In the genomic region with DNA sequence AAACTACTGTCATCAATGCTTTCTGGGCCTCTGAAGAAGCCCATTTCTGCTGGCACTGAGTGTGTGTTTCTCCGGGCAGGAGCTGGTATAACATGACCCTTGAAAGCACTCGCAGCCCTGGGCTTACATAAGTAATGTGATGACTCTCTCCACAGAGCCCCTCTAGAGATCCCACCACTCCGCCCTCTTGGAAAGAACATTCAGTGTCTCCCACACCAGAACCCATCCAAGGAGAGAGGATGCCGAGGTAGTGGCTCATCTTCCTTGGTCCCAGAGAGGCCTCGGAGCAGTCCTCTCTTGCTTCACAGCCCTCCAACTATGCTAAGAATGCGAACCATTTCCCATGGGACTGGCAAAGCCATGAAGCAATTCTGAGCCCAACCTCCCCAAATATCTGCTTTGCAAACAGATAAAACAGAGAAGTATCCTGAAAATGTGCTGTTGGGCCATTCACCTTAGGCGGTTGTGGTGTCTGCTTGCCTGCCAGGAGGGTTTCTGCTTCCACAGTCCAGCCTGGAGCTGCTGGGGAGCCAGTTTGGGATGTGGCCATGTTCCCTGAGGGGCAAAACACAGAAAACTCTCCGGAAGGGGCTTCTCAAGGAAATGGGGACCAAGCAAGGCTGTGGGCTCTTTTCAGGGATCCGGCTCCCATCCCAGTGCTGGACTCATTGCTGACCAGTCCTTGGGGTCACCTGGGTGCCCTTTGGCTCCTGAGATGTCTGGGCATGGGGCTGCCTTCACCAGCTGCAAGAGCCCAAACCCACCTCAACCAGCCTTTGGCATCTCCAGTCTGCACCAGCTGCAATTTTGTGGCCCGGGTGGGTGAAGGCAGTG, we compare ENCODE assay signal across 9 cellular contexts. TPM values are rescaled to one million over a fixed set of nuclear protein-coding genes. Genes with fewer than 3 reads are reported as not detected.
DNase-seq lines count a peak whose midpoint lies in the region; ATAC-seq, FAIRE-seq and TF ChIP-seq lines count a peak whose summit lies in the region.
"Had no signal": no experiment of that assay in that cellular context is flagged by ENCODE, and none has a peak within 500 bp of the region (broad histone marks: within the 10 kb centered on the region; RNA-seq: fewer than 3 reads in every experiment).

No MANE protein-coding gene starts in this region.

- H3K4me1 ChIP-seq in IMR-90 (ENCODE audit: control insufficient read depth, insufficient read depth, low read length) (peaks cover 45% of the 10 kb centered on the region), HepG2 (ENCODE audit: insufficient read depth, low read length) (peaks cover 77% of the 10 kb centered on the region)

- H3K36me3 ChIP-seq in IMR-90 (ENCODE audit: control insufficient read depth, insufficient read depth, low read length), result no peaks in the 10 kb centered on the region
- H3K36me3 ChIP-seq in HepG2 (replicated peaks in 1 of 2; ENCODE audit: control insufficient read depth in 1 of 2, insufficient read depth in 2 of 2, low read length in 2 of 2), result no peaks in the 10 kb centered on the region

- peak overlapping the region; percentile 94 for H3K56ac ChIP-seq in IMR-90 (ENCODE audit: extremely low read depth, insufficient read depth, low read length)

- H3K18ac ChIP-seq in IMR-90 (ENCODE audit: low read depth, low read length), result peak overlapping the region; percentile 94

- H4K91ac ChIP-seq in IMR-90 (ENCODE audit: insufficient read depth, low read depth, low read length), result peak overlapping the region; percentile 99

- H2AK9ac ChIP-seq in IMR-90 (replicated peaks; ENCODE audit: low read depth, low read length, poor library complexity), result peak overlapping the region; percentile 95

- peak overlapping the region; percentile 94 for H3K23ac ChIP-seq in IMR-90 (ENCODE audit: low read depth, low read length)

- no peak; the same call in 1 of the 2 replicates for TF ChIP-seq RAD21 in IMR-90 (IDR thresholded peaks at IDR 0.05; ENCODE audit: low read length)
- TF ChIP-seq RAD21 in HepG2 (CRISPR knock-in tag; IDR thresholded peaks at IDR 0.05), result no peak

- ATAC-seq in IMR-90 (ENCODE audit: low read depth) (peak; percentile 64), HepG2 (peak; percentile 95), GM21619 (IDR thresholded peaks at IDR 0.05; ENCODE audit: unreplicated experiment) (no peak), GM18520 (IDR thresholded peaks at IDR 0.05; ENCODE audit: unreplicated experiment) (no peak), HG02588 (IDR thresholded peaks at IDR 0.05; ENCODE audit: unreplicated experiment) (no peak)
- ATAC-seq: left colon had no signal

- TF ChIP-seq EP300 in HepG2 (IDR thresholded peaks at IDR 0.05; ENCODE audit: low read depth in 2 of 2, low read length in 2 of 2) (peak in 1 of 2 experiments; percentile 77; a peak in 1 of 4 replicates), HepG2 (CRISPR knock-in tag; IDR thresholded peaks at IDR 0.05; ENCODE audit: borderline replicate concordance) (peak; percentile 66; the same call in 1 of the 2 replicates)

- TF ChIP-seq CTCF in IMR-90 (conservative IDR thresholded peaks at IDR 0.05; ENCODE audit: low read depth, low read length), result no peak
- no peak for TF ChIP-seq CTCF in HepG2 (CRISPR knock-in tag; IDR thresholded peaks at IDR 0.05)

- peaks cover 34% of the 10 kb centered on the region for H3K9me1 ChIP-seq in IMR-90 (ENCODE audit: insufficient read depth, low read length)

- peak overlapping the region; percentile 67 for H2AFZ ChIP-seq in IMR-90 (replicated peaks; ENCODE audit: low read length, poor library complexity)
- no peak overlapping the region for H2AFZ ChIP-seq in HepG2 (ENCODE audit: low read length)

- POLR2A ChIA-PET in IMR-90 (lab: Charles Lee; ENCODE audit: unreplicated experiment) (no interaction called here), HepG2 (lab: Yijun Ruan, JAX) (interaction anchor here (2.1 to 2.4 kb wide), 2 partner anchors 13 to 48 kb away, joined by 15 to 16 read pairs; partner anchors contain the start of gene AMOTL2)

- peak overlapping the region; percentile 93; the same call in 2 of the 3 replicates for H2BK15ac ChIP-seq in IMR-90 (ENCODE audit: low read depth, low read length)

- H2BK120ac ChIP-seq in IMR-90 (ENCODE audit: low read depth, low read length), result peak overlapping the region; percentile 99

- BruUV-seq in IMR-90 (replicated peaks; lab: Mats Ljungman, UMichigan), result no TSS peak
- no TSS peak for BruUV-seq in HepG2 (replicated peaks; lab: Mats Ljungman, UMichigan)

- DNase-seq in IMR-90 (peak; percentile 97), dedifferentiated amniotic fluid mesenchymal stem cell (ENCODE audit: extremely low spot score) (peak; percentile 96), HepG2 (ENCODE audit: low spot score) (peak; percentile 90), ureter (ENCODE audit: low spot score) (peak; percentile 65)
- DNase-seq: left colon had no signal

- H4K5ac ChIP-seq in IMR-90 (ENCODE audit: low read depth, low read length), result peak overlapping the region; percentile 76

- 8% methylated on average over 4 of the region's 10 CpGs; no CpG with 5 or more reads in 1 of the 2 experiments for WGBS in IMR-90 (ENCODE audit: extremely low coverage in 2 of 2, insufficient read length in 1 of 2), 2 experiments
- 22% methylated on average over 5 of the region's 10 CpGs for WGBS in HepG2 (ENCODE audit: low lambda C conversion rate)

- peak overlapping the region; percentile 96 for H3K4ac ChIP-seq in IMR-90 (ENCODE audit: low read depth, low read length)

- peak overlapping the region; percentile 30 for H3K4me2 ChIP-seq in IMR-90 (ENCODE audit: low read depth, low read length)
- H3K4me2 ChIP-seq in HepG2 (ENCODE audit: low read depth, low read length), result peak overlapping the region; percentile 46

- CTCF ChIA-PET in IMR-90 (lab: Yijun Ruan, JAX), result interaction anchor here (1.9 kb wide), 1 partner anchor 32 kb away, joined by 5 read pairs; no protein-coding TSS in a partner anchor
- CTCF ChIA-PET in HepG2 (lab: Yijun Ruan, JAX; ENCODE audit: low intra/inter-chr PET ratio, low total read pairs), result no interaction called here

- no peak for TF ChIP-seq POLR2A in IMR-90 (IDR thresholded peaks at IDR 0.05; ENCODE audit: low read depth, low read length)
- TF ChIP-seq POLR2A in HepG2 (IDR thresholded peaks at IDR 0.05; ENCODE audit: insufficient read depth in 1 of 2, low read depth in 2 of 2, low read length in 2 of 2), result no peak

- no peaks in the 10 kb centered on the region for H3K79me2 ChIP-seq in HepG2 (ENCODE audit: insufficient read depth, low read length)

- peak overlapping the region; percentile 99 for H2AK5ac ChIP-seq in IMR-90 (ENCODE audit: low read depth, low read length)

- H3K79me1 ChIP-seq in IMR-90 (ENCODE audit: low read depth in 1 of 2, low read length in 2 of 2), result peaks cover 0 to 31% of the 10 kb centered on the region in 2 experiments; a peak in 2 of 4 replicates

- peak overlapping the region; percentile 48 for H3K9ac ChIP-seq in IMR-90 (ENCODE audit: low read depth, low read length)
- no peak overlapping the region for H3K9ac ChIP-seq in HepG2 (ENCODE audit: insufficient read depth, low read depth, low read length)

- intact Hi-C loops in IMR-90 (cut with micrococcal nuclease), result loop anchor here (1.0 to 2.0 kb wide), 2 partner anchors 12 to 26 kb away; no protein-coding TSS in a partner anchor
- intact Hi-C loops in HepG2 (cut with micrococcal nuclease; ENCODE audit: unreplicated experiment), result loop anchor here (2.0 kb wide), 1 partner anchor 14 kb away; no protein-coding TSS in a partner anchor

- H3K14ac ChIP-seq in IMR-90 (replicated peaks; ENCODE audit: low read depth, low read length), result peak overlapping the region; percentile 89

- dilution Hi-C loops in IMR-90 (cut with HindIII; ENCODE audit: low sequenced_read_pairs, unreplicated experiment), result no loop called here

- H3K4me3 ChIP-seq in IMR-90 (ENCODE audit: insufficient read depth, low read depth, low read length), result no peak overlapping the region
- no peak overlapping the region for H3K4me3 ChIP-seq in HepG2 (replicated peaks in 1 of 3; ENCODE audit: insufficient read depth in 1 of 3, low read depth in 2 of 3, low read length in 3 of 3)

- no peaks in the 10 kb centered on the region for H3K27me3 ChIP-seq in IMR-90 (ENCODE audit: control insufficient read depth, insufficient read depth, low read length)
- no peaks in the 10 kb centered on the region for H3K27me3 ChIP-seq in HepG2 (ENCODE audit: control insufficient read depth in 1 of 2, insufficient read depth in 2 of 2, low read length in 2 of 2)

- peak; percentile 97 for FAIRE-seq in HepG2 (lab: Jason Lieb, UNC)

- H4K20me1 ChIP-seq in IMR-90 (ENCODE audit: insufficient read depth, low read length), result peaks cover 4% of the 10 kb centered on the region; the same call in 1 of the 2 replicates
- H4K20me1 ChIP-seq in HepG2 (ENCODE audit: insufficient read depth, low read length), result no peaks in the 10 kb centered on the region

- in situ Hi-C loops in IMR-90 (cut with MboI; ENCODE audit: low sequenced_read_pairs) (no loop called here), HepG2 (cut with HindIII; ENCODE audit: extremely low pct_ligation_motif_present, low pct_unique_long_range_greater_than_20kb) (no loop called here)

- H2BK5ac ChIP-seq in IMR-90 (ENCODE audit: low read depth, low read length, poor library complexity, severe bottlenecking), result peak overlapping the region; percentile 100

- peak overlapping the region; percentile 97 for H2BK20ac ChIP-seq in IMR-90 (ENCODE audit: low read depth, low read length)

- peak overlapping the region; percentile 91 to 93 for H4K8ac ChIP-seq in IMR-90 (ENCODE audit: low read depth in 2 of 2, low read length in 2 of 2)

- no peaks in the 10 kb centered on the region for H3K9me3 ChIP-seq in IMR-90 (ENCODE audit: control insufficient read depth, insufficient read depth, low read length)
- H3K9me3 ChIP-seq in HepG2 (ENCODE audit: low read length), result no peaks in the 10 kb centered on the region

- H3K27ac ChIP-seq in IMR-90 (ENCODE audit: insufficient read depth, low read length) (peak overlapping the region; percentile 98), HepG2 (ENCODE audit: extremely low read length, insufficient read depth, low read length) (no peak overlapping the region)

RNA-seq across cellular contexts. Expression of gene AMOTL2, which starts 47.3 kb away (rescaled TPM):
- 162 and 172 TPM in 2 replicates for total RNA-seq in IMR-90 (2012; rRNA removed)
- polyA plus RNA-seq in IMR-90 (2012; rRNA removed), result 176 and 230 TPM in 2 replicates
- polyA plus RNA-seq in IMR-90 (2012; cell fraction: cytosol; rRNA removed), result 168 and 220 TPM in 2 replicates
- polyA plus RNA-seq in IMR-90 (2012; cell fraction: nucleus; rRNA removed; ENCODE audit: low replicate concordance), result 530 and 567 TPM in 2 replicates
- total RNA-seq in HepG2 (2016; rRNA removed; fragmentation: Illumina TruSeq; extraction: Trizol), result 11.5 and 17.3 TPM in 2 replicates
- 1.3 and 1.8 TPM in 2 replicates for total RNA-seq in HepG2 (2016; cell fraction: cytosol; rRNA removed; fragmentation: Illumina TruSeq; extraction: Trizol; ENCODE audit: low read depth)
- total RNA-seq in HepG2 (2016; cell fraction: insoluble cytoplasmic fraction; rRNA removed; fragmentation: Illumina TruSeq; extraction: Trizol), result 10.0 and 18.3 TPM in 2 replicates
- 5.3 and 5.6 TPM in 2 replicates for total RNA-seq in HepG2 (2016; cell fraction: membrane; rRNA removed; fragmentation: Illumina TruSeq; extraction: Trizol)
- 25.6 and 30.4 TPM in 2 replicates for total RNA-seq in HepG2 (2016; cell fraction: nucleus; rRNA removed; fragmentation: Illumina TruSeq; extraction: Trizol)
- polyA plus RNA-seq in HepG2 (2011; rRNA removed), result 14.0 and 18.5 TPM in 2 replicates
- 7.7 and 10.7 TPM in 2 replicates for polyA plus RNA-seq in HepG2 (2011; cell fraction: cytosol; rRNA removed)
- 39.3 and 76.1 TPM in 2 replicates for polyA plus RNA-seq in HepG2 (2011; cell fraction: nucleus; rRNA removed)
- polyA plus RNA-seq in HepG2 (2012), result 5.4 and 7.4 TPM in 2 replicates
- polyA plus RNA-seq in HepG2 (2016; cell fraction: cytosol; fragmentation: Illumina TruSeq; extraction: Trizol; ENCODE audit: low read depth), result 0.38 and 0.55 TPM in 2 replicates
- polyA plus RNA-seq in HepG2 (2016; cell fraction: insoluble cytoplasmic fraction; fragmentation: Illumina TruSeq; extraction: Trizol; ENCODE audit: low read depth), result 8.6 and 12.7 TPM in 2 replicates
- polyA plus RNA-seq in HepG2 (2016; cell fraction: membrane; fragmentation: Illumina TruSeq; extraction: Trizol; ENCODE audit: low read depth), result 1.5 and 1.7 TPM in 2 replicates
- polyA plus RNA-seq in HepG2 (2016; cell fraction: nucleus; fragmentation: Illumina TruSeq; extraction: Trizol; ENCODE audit: insufficient read depth, low read depth), result 19.3 and 21.2 TPM in 2 replicates
- 47.5 and 50.2 TPM in 2 replicates for polyA minus RNA-seq in HepG2 (2011; rRNA and poly(A)+ RNA removed; ENCODE audit: low replicate concordance)
- polyA minus RNA-seq in HepG2 (2011; cell fraction: cytosol; rRNA and poly(A)+ RNA removed), result 12.3 and 13.8 TPM in 2 replicates
- polyA minus RNA-seq in HepG2 (2011; cell fraction: nucleus; rRNA and poly(A)+ RNA removed), result 44.1 and 53.9 TPM in 2 replicates
- 76.2 TPM for total RNA-seq in ureter
- total RNA-seq: T-helper 2 cell treated with Interferon-gamma antibody and Interleukin-4, amounts not matched to agents 100 ng/mL and 5 ng/mL, for 36 hours had no signal

Comparison
In these comparisons a context has a peak if more than half of its experiments do, and no peak if none do; other contexts are left out.
1. ATAC-seq: peak in IMR-90 (single experiment) and HepG2 (single experiment); none in GM21619 (single experiment), GM18520 (single experiment) and HG02588 (single experiment).
2. Peak in every context shown above with its lines, with median percentiles within 50 percentile points of each other: DNase-seq.